In genomic region chr18:1676387-1676786, GRCh38 we compare ENCODE assay signal across 21 cellular contexts.
DNase-seq lines count a peak whose midpoint lies in the region; ATAC-seq, FAIRE-seq and TF ChIP-seq lines count a peak whose summit lies in the region.
"Had no signal": no experiment of that assay in that cellular context is flagged by ENCODE, and none has a peak within 500 bp of the region (broad histone marks: within the 10 kb centered on the region; RNA-seq: fewer than 3 reads in every experiment).

No MANE protein-coding gene starts in this region.

- H3K9me2 ChIP-seq in GM23338 (ENCODE audit: insufficient read depth) = no peaks in the 10 kb centered on the region

- H3K4me2 ChIP-seq in A549 (no peak overlapping the region), GM23338 (no peak overlapping the region), K562 (ENCODE audit: insufficient read depth, low read length) (no peak overlapping the region)
- H3K4me2 ChIP-seq: BLaER1 had no signal

- FAIRE-seq in A549 (lab: Jason Lieb, UNC) (no peak), K562 (lab: Jason Lieb, UNC) (no peak), urothelium cell line (lab: Jason Lieb, UNC) (peak; percentile 56)
- FAIRE-seq: GM12891, GM18507 had no signal

- no peak overlapping the region for H3K4me3 Mint-ChIP-seq in GM23338
- H3K4me3 Mint-ChIP-seq: B cell; CD4-positive, CD25-positive, alpha-beta regulatory T cell; CD8-positive, alpha-beta T cell had no signal

- 11% methylated on average over 3 of the region's 3 CpGs for WGBS in A549 (ENCODE audit: missing lambda C conversion rate)
- WGBS in K562 (ENCODE audit: insufficient coverage, low coverage, missing lambda C conversion rate) = 6% methylated on average over 3 of the region's 3 CpGs

- no peaks in the 10 kb centered on the region for H3K79me2 ChIP-seq in GM23338 (replicated peaks; ENCODE audit: insufficient read depth)
- H3K79me2 ChIP-seq in K562 (ENCODE audit: control insufficient read depth, insufficient read depth, low read length) = no peaks in the 10 kb centered on the region

- ATAC-seq in A549 (no peak), GM23338 (no peak), K562 (no peak)
- ATAC-seq in activated naive CD4-positive, alpha-beta T cell treated with anti-CD3 and anti-CD28 coated beads, Interleukin-2, amount 50 U/mL, for 72 hours = no peak
- ATAC-seq: CD8-positive, alpha-beta T cell had no signal

- no peaks in the 10 kb centered on the region for H3K36me3 Mint-ChIP-seq in GM23338 (ENCODE audit: low read depth)
- H3K36me3 Mint-ChIP-seq in activated naive CD4-positive, alpha-beta T cell treated with anti-CD3 and anti-CD28 coated beads, Interleukin-2, amount 50 U/mL, for 72 hours = no peaks in the 10 kb centered on the region
- H3K36me3 Mint-ChIP-seq: CD4-positive, CD25-positive, alpha-beta regulatory T cell; CD8-positive, alpha-beta T cell had no signal

- no peaks in the 10 kb centered on the region for H3K36me3 ChIP-seq in GM23338 (ENCODE audit: insufficient read depth)
- H3K36me3 ChIP-seq in K562 (ENCODE audit: control insufficient read depth, insufficient read depth, low read length) = no peaks in the 10 kb centered on the region
- H3K36me3 ChIP-seq: BLaER1 had no signal

- TF ChIP-seq EP300 in A549 (IDR thresholded peaks at IDR 0.05) = no peak
- no peak for TF ChIP-seq EP300 in K562 (IDR thresholded peaks at IDR 0.05; ENCODE audit: low read length)

- H3F3A ChIP-seq in GM23338 (replicated peaks; ENCODE audit: low read depth) = no peaks in the 10 kb centered on the region

- in situ Hi-C loops in K562 (cut with MboI) = no loop called here

- H3K4me1 Mint-ChIP-seq in GM23338 = peaks cover 4% of the 10 kb centered on the region; the same call in 2 of the 3 replicates
- H3K4me1 Mint-ChIP-seq: B cell had no signal

- no peaks in the 10 kb centered on the region for H3K9me3 ChIP-seq in A549
- no peaks in the 10 kb centered on the region for H3K9me3 ChIP-seq in K562 (replicated peaks; ENCODE audit: control insufficient read depth, insufficient read depth, low read depth, low read length)

- TF ChIP-seq RAD21 in A549 (conservative IDR thresholded peaks at IDR 0.05 in 1 of 2, IDR thresholded peaks at IDR 0.05 in 1 of 2) (no peak), K562 (CRISPR knock-in tag; conservative IDR thresholded peaks at IDR 0.05 in 1 of 2, IDR thresholded peaks at IDR 0.05 in 1 of 2) (no peak)

- TF ChIP-seq POLR2A in A549 (IDR thresholded peaks at IDR 0.05; ENCODE audit: low read length) = no peak
- TF ChIP-seq POLR2A in K562 (conservative IDR thresholded peaks at IDR 0.05) = no peak

- H3K27ac Mint-ChIP-seq in GM23338 = no peak overlapping the region
- no peak overlapping the region for H3K27ac Mint-ChIP-seq in activated naive CD4-positive, alpha-beta T cell treated with anti-CD3 and anti-CD28 coated beads, Interleukin-2, amount 50 U/mL, for 72 hours
- H3K27ac Mint-ChIP-seq: B cell; CD4-positive, CD25-positive, alpha-beta regulatory T cell; CD8-positive, alpha-beta T cell had no signal

- no peaks in the 10 kb centered on the region for H3K27me3 Mint-ChIP-seq in GM23338 (ENCODE audit: insufficient read depth, low read depth, poor library complexity)
- H3K27me3 Mint-ChIP-seq: B cell had no signal

- POLR2A ChIA-PET in A549 (lab: Yijun Ruan, JAX) = no interaction called here
- POLR2A ChIA-PET in K562 (lab: Yijun Ruan, JAX) = interaction anchor here (0.5 to 1.0 kb wide), 2 partner anchors 28 to 770 kb away, joined by 3 read pairs; no protein-coding TSS in a partner anchor

- no peaks in the 10 kb centered on the region for H4K20me1 ChIP-seq in GM23338 (replicated peaks; ENCODE audit: insufficient read depth)
- H4K20me1 ChIP-seq in K562 (replicated peaks; ENCODE audit: control insufficient read depth, insufficient read depth, low read length) = no peaks in the 10 kb centered on the region
- H4K20me1 ChIP-seq: BLaER1 had no signal

- peaks cover 4% of the 10 kb centered on the region; the same call in 1 of the 3 replicates for H3K9me3 Mint-ChIP-seq in GM23338
- no peaks in the 10 kb centered on the region for H3K9me3 Mint-ChIP-seq in activated naive CD4-positive, alpha-beta T cell treated with anti-CD3 and anti-CD28 coated beads, Interleukin-2, amount 50 U/mL, for 72 hours

- BruUV-seq in K562 (replicated peaks; lab: Mats Ljungman, UMichigan) = no TSS peak

- intact Hi-C loops in K562 (cut with micrococcal nuclease) = no loop called here

- TF ChIP-seq CTCF in A549 (IDR thresholded peaks at IDR 0.05) (no peak), GM23338 (conservative IDR thresholded peaks at IDR 0.05; ENCODE audit: low read depth in 2 of 2) (no peak), K562 (IDR thresholded peaks at IDR 0.05 in 2 of 3, conservative IDR thresholded peaks at IDR 0.05 in 1 of 3; ENCODE audit: insufficient read depth in 2 of 3, low read depth in 1 of 3, low read length in 3 of 3) (no peak)

- peak overlapping the region; percentile 64; the same call in 1 of the 2 replicates for H2AFZ ChIP-seq in GM23338
- H2AFZ ChIP-seq in K562 (ENCODE audit: low read depth, low read length) = no peak overlapping the region

- H3K9me1 ChIP-seq in K562 (ENCODE audit: control insufficient read depth, insufficient read depth, low read length) = no peaks in the 10 kb centered on the region

- DNase-seq in A549 (ENCODE audit: low read depth in 1 of 2, low spot score in 1 of 2) (no peak), GM23338 (ENCODE audit: low spot score) (no peak), K562 (ENCODE audit: extremely low read depth in 1 of 4, low spot score in 3 of 4) (no peak), urothelium cell line (ENCODE audit: low spot score) (no peak), DMS53 treated with DMSO at 0.1 percent for 48 hours (lab: John Stamatoyannopoulos, UW; ENCODE audit: unreplicated experiment) (no peak)
- DNase-seq in activated naive CD4-positive, alpha-beta T cell treated with anti-CD3 and anti-CD28 coated beads, Interleukin-2, amount 50 U/mL, for 72 hours (ENCODE audit: low spot score in 2 of 2) = no peak
- DNase-seq: Caco-2; CD4-positive, CD25-positive, alpha-beta regulatory T cell; CD8-positive, alpha-beta T cell; DMS153; DMS79; EL; GDM1; GOT3; H7; HCEC 1CT had no signal

- CTCF ChIA-PET in A549 (lab: Yijun Ruan, JAX) (no interaction called here), K562 (lab: Yijun Ruan, JAX; ENCODE audit: low intra/inter-chr PET ratio) (no interaction called here)

- H3K27ac ChIP-seq in A549 (no peak overlapping the region), GM23338 (ENCODE audit: low read depth) (no peak overlapping the region), K562 (ENCODE audit: extremely low read depth, low read depth, low read length) (no peak overlapping the region)
- H3K27ac ChIP-seq: BLaER1, C4-2B had no signal

- no peak overlapping the region for H3K9ac ChIP-seq in K562 (ENCODE audit: insufficient read depth in 1 of 2, low read depth in 2 of 2, low read length in 2 of 2)
- H3K9ac ChIP-seq: BLaER1 had no signal

- no peaks in the 10 kb centered on the region for H3K27me3 ChIP-seq in GM23338 (ENCODE audit: insufficient read depth)
- no peaks in the 10 kb centered on the region for H3K27me3 ChIP-seq in K562 (ENCODE audit: control insufficient read depth in 2 of 2, insufficient read depth in 2 of 2, low read length in 2 of 2)
- H3K27me3 ChIP-seq: BLaER1 had no signal

- H3K4me1 ChIP-seq in A549 (no peaks in the 10 kb centered on the region), GM23338 (ENCODE audit: insufficient read depth) (no peaks in the 10 kb centered on the region), K562 (replicated peaks in 1 of 2; ENCODE audit: control insufficient read depth in 2 of 2, insufficient read depth in 2 of 2, low read length in 2 of 2) (no peaks in the 10 kb centered on the region)
- H3K4me1 ChIP-seq: BLaER1, Caco-2 had no signal

- H3K4me3 ChIP-seq in A549 = no peak overlapping the region
- H3K4me3 ChIP-seq in GM23338 = no peak overlapping the region
- H3K4me3 ChIP-seq in K562 = no peak overlapping the region
- H3K4me3 ChIP-seq: BLaER1 had no signal

TF ChIP-seq in A549, 52 proteins besides CTCF, POLR2A, EP300 and RAD21:
- no peak for TF ChIP-seq FOXS1 (CRISPR knock-in tag; IDR thresholded peaks at IDR 0.05)
- peak; percentile 28 for TF ChIP-seq MAFK (IDR thresholded peaks at IDR 0.05; ENCODE audit: partially characterized antibody)

TF ChIP-seq in GM23338, 12 proteins besides CTCF, POLR2A, EP300 and RAD21 (continues in another document):
- TF ChIP-seq ZNF114 (CRISPR knock-in tag; IDR thresholded peaks at IDR 0.05) = no peak

TF ChIP-seq in K562, 482 proteins besides CTCF, POLR2A, EP300 and RAD21 (continues in another document):
- TF ChIP-seq VEZF1 (CRISPR knock-in tag; IDR thresholded peaks at IDR 0.05) (no peak), NEUROD1 (IDR thresholded peaks at IDR 0.05; ENCODE audit: borderline replicate concordance, low read depth, low read length, partially characterized antibody) (no peak), GTF2B (IDR thresholded peaks at IDR 0.05; ENCODE audit: extremely low read depth, insufficient read length) (no peak), ZNF3 (CRISPR knock-in tag; IDR thresholded peaks at IDR 0.05) (no peak), FOXA3 (CRISPR knock-in tag; conservative IDR thresholded peaks at IDR 0.05 in 1 of 2, IDR thresholded peaks at IDR 0.05 in 1 of 2) (no peak), TCF3 (CRISPR knock-in tag; IDR thresholded peaks at IDR 0.05) (no peak), SMAD1 (IDR thresholded peaks at IDR 0.05; ENCODE audit: low read depth, low read length, partially characterized antibody) (no peak), GABPB1 (CRISPR knock-in tag; IDR thresholded peaks at IDR 0.05) (no peak), SP1 (CRISPR knock-in tag; IDR thresholded peaks at IDR 0.05) (no peak), HMG20A (CRISPR knock-in tag; conservative IDR thresholded peaks at IDR 0.05) (no peak), TEAD4 (IDR thresholded peaks at IDR 0.05; ENCODE audit: low read length) (no peak), TEAD4 (CRISPR knock-in tag; IDR thresholded peaks at IDR 0.05; ENCODE audit: borderline replicate concordance) (no peak)

Comparison
In these comparisons a context has a peak if more than half of its experiments do, and no peak if none do; other contexts are left out.
1. Of the 35 proteins assayed by ChIP-seq in both K562 and A549: peak only in K562: CEBPB; only in A549: none; in both: MAFK; in neither: 33.